In genomic region chr16:88770459-88771293, GRCh38 we compare ENCODE assay signal across 1 cellular context.
TF ChIP-seq lines count a peak whose summit lies in the region.

No MANE protein-coding gene starts in this region.

TF ChIP-seq in HepG2, 621 proteins besides CTCF, POLR2A, EP300 and RAD21 (continued from another document):
- TF ChIP-seq ZBTB40 (IDR thresholded peaks at IDR 0.05) (no peak), ZBTB40 (CRISPR knock-in tag; IDR thresholded peaks at IDR 0.05) (0 out of 2 replicates have a peak, but pooled peaks have one; percentile 66), SP5 (CRISPR knock-in tag; IDR thresholded peaks at IDR 0.05; ENCODE audit: borderline replicate concordance, low read depth) (peak; percentile 97), ZMYM2 (CRISPR knock-in tag; IDR thresholded peaks at IDR 0.05) (no peak), HOXA7 (CRISPR knock-in tag; IDR thresholded peaks at IDR 0.05) (no peak), SRSF4 (IDR thresholded peaks at IDR 0.05; ENCODE audit: low read depth, low read length, poor library complexity, severe bottlenecking) (no peak), NRL (CRISPR knock-in tag; IDR thresholded peaks at IDR 0.05; ENCODE audit: borderline replicate concordance) (0 out of 2 replicates have a peak, but pooled peaks have one; percentile 18)
